Comparison of ENCODE assay signal across 8 cellular contexts in the genomic region with DNA sequence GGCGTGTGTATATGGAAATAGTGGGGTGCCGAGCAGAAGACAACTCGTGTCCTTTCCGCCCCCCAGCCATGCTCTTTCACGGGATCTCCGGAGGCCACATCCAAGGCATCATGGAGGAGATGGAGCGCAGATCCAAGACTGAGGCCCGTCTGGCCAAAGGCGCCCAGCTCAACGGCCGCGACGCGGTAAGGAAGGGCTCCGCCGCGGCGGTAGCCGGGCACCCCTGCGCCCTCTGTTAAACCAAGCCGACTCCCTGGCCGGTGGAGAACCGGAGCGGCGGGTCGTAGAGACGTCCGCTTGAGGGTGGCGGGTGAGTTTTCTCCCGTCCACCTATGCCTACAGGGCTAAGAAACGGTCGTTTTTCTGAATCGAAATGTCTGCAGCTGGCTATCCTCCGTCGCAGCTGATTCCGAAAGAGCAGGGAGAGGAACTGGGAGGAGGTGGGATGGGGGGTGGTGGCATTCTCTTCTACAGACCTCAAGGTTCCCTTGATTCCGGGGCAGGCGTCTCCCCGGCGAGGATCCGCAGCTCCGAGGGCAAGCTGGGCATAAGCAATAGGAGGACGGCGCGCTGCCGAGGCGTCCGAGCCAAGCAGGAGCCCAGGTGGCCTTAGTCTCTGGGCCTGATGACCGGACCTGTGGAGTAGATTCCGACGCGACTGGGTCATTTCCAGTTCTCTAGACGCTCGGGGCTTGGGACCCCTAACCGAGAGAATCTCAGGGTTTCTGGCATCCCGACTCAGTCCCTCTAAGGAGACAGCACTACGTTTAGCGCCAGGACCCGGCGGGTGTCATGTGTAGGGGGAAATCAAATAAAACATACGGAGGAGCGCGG. TPM values are rescaled to one million over a fixed set of nuclear protein-coding genes. Genes with fewer than 3 reads are reported as not detected.
DNase-seq lines count a peak whose midpoint lies in the region; ATAC-seq and TF ChIP-seq lines count a peak whose summit lies in the region.

No MANE protein-coding gene starts in this region.

- no peak for DNase-seq in activated naive CD4-positive, alpha-beta T cell treated with anti-CD3 and anti-CD28 coated beads for 36 hours
- no peak for DNase-seq in activated naive CD4-positive, alpha-beta T cell treated with anti-CD3 and anti-CD28 coated beads, Interleukin-2, amount 50 U/mL, for 16 hours
- DNase-seq in activated T-cell treated with anti-CD3 and anti-CD28 coated beads, Interleukin-2, amount 50 U/mL, for 48 hours, result peak; percentile 59 to 60
- peak; percentile 21 to 25 for DNase-seq in stimulated activated naive CD8-positive, alpha-beta T cell treated with anti-CD3 and anti-CD28 coated beads, Interleukin-15, amount 100 ng/mL, for 72 hours
- DNase-seq in activated effector memory CD4-positive, alpha-beta T cell treated with anti-CD3 and anti-CD28 coated beads, Interleukin-2, amount 50 U/mL, for 16 hours, result no peak

- no peak overlapping the region for H3K27ac ChIP-seq in iPS-18a (ENCODE audit: low read length)

- H3K4me3 Mint-ChIP-seq in activated naive CD4-positive, alpha-beta T cell treated with anti-CD3 and anti-CD28 coated beads for 36 hours, result peak overlapping the region; percentile 55
- H3K4me3 Mint-ChIP-seq in stimulated activated naive CD8-positive, alpha-beta T cell treated with anti-CD3 and anti-CD28 coated beads, Interleukin-15, amount 100 ng/mL, for 72 hours, result peak overlapping the region; percentile 77 to 82

- CTCF ChIA-PET in activated naive CD4-positive, alpha-beta T cell treated with anti-CD3 and anti-CD28 coated beads for 36 hours (lab: Charles Lee), result interaction anchor here (0.6 to 1.9 kb wide), 4 partner anchors 10 to 436 kb away, joined by 3 to 6 read pairs (median 4); no protein-coding TSS in a partner anchor

- H3K4me1 ChIP-seq in iPS-18a (ENCODE audit: control insufficient read depth, low read depth, low read length), result peaks cover 47% of the 10 kb centered on the region

- no peak overlapping the region for H3K9ac ChIP-seq in iPS-18a (ENCODE audit: low read length)

- no peaks in the 10 kb centered on the region for H3K36me3 Mint-ChIP-seq in activated naive CD4-positive, alpha-beta T cell treated with anti-CD3 and anti-CD28 coated beads for 36 hours (ENCODE audit: low read depth)

- peak; percentile 27 for ATAC-seq in stimulated activated naive CD8-positive, alpha-beta T cell treated with anti-CD3 and anti-CD28 coated beads, Interleukin-15, amount 100 ng/mL, for 72 hours
- ATAC-seq in GM18505 (IDR thresholded peaks at IDR 0.05; ENCODE audit: unreplicated experiment), result no peak
- no peak for ATAC-seq in GM21367 (IDR thresholded peaks at IDR 0.05; ENCODE audit: unreplicated experiment)

- H3K4me3 ChIP-seq in iPS-18a (ENCODE audit: low read length), result peak overlapping the region; percentile 37

- H3K36me3 ChIP-seq in iPS-18a (ENCODE audit: control insufficient read depth, low read depth, low read length), result no peaks in the 10 kb centered on the region

- H3K27ac Mint-ChIP-seq in activated naive CD4-positive, alpha-beta T cell treated with anti-CD3 and anti-CD28 coated beads for 36 hours, result no peak overlapping the region
- peak overlapping the region in 1 of 2 donors; percentile 68 for H3K27ac Mint-ChIP-seq in stimulated activated naive CD8-positive, alpha-beta T cell treated with anti-CD3 and anti-CD28 coated beads, Interleukin-15, amount 100 ng/mL, for 72 hours

- H3K4me1 Mint-ChIP-seq in activated naive CD4-positive, alpha-beta T cell treated with anti-CD3 and anti-CD28 coated beads for 36 hours (ENCODE audit: low read depth), result peaks cover 62% of the 10 kb centered on the region
- H3K4me1 Mint-ChIP-seq in stimulated activated naive CD8-positive, alpha-beta T cell treated with anti-CD3 and anti-CD28 coated beads, Interleukin-15, amount 100 ng/mL, for 72 hours, result peaks cover 82% of the 10 kb centered on the region

- H3K9me3 Mint-ChIP-seq in activated naive CD4-positive, alpha-beta T cell treated with anti-CD3 and anti-CD28 coated beads for 36 hours, result no peaks in the 10 kb centered on the region
- H3K9me3 Mint-ChIP-seq in stimulated activated naive CD8-positive, alpha-beta T cell treated with anti-CD3 and anti-CD28 coated beads, Interleukin-15, amount 100 ng/mL, for 72 hours, result no peaks in the 10 kb centered on the region

- intact Hi-C loops in activated naive CD4-positive, alpha-beta T cell treated with anti-CD3 and anti-CD28 coated beads for 36 hours (cut with micrococcal nuclease), result loop anchor here (1.0 to 2.0 kb wide), 3 partner anchors 9 to 141 kb away; partner anchors contain the start of gene C1orf53

- TF ChIP-seq POLR2A in GM18505 (IDR thresholded peaks at IDR 0.05; ENCODE audit: borderline replicate concordance, extremely low read depth, insufficient read depth, insufficient read length), result no peak

- H3K27me3 ChIP-seq in iPS-18a (ENCODE audit: control insufficient read depth, insufficient read depth, low read length), result peaks cover 100% of the 10 kb centered on the region

- peaks cover 90% of the 10 kb centered on the region for H3K27me3 Mint-ChIP-seq in activated naive CD4-positive, alpha-beta T cell treated with anti-CD3 and anti-CD28 coated beads for 36 hours (ENCODE audit: low read depth)
- H3K27me3 Mint-ChIP-seq in stimulated activated naive CD8-positive, alpha-beta T cell treated with anti-CD3 and anti-CD28 coated beads, Interleukin-15, amount 100 ng/mL, for 72 hours, result peaks cover 100% of the 10 kb centered on the region

- no peaks in the 10 kb centered on the region for H3K9me3 ChIP-seq in iPS-18a (ENCODE audit: control insufficient read depth, low read depth, low read length)

RNA-seq across cellular contexts. Expression of gene LHX9, which starts 0.9 kb away (rescaled TPM):
- not detected for total RNA-seq in activated naive CD4-positive, alpha-beta T cell treated with anti-CD3 and anti-CD28 coated beads for 36 hours

RNA-seq across cellular contexts. Expression of gene C1orf53, which starts 15.6 kb away (rescaled TPM):
- total RNA-seq in activated naive CD4-positive, alpha-beta T cell treated with anti-CD3 and anti-CD28 coated beads for 36 hours, result under 1 TPM in 1 of 2 experiments, not detected in 1; 0.52 TPM

Comparison
In these comparisons a context has a peak if more than half of its experiments do, and no peak if none do; other contexts are left out.
1. DNase-seq: peak in activated T-cell treated with anti-CD3 and anti-CD28 coated beads, Interleukin-2, amount 50 U/mL, for 48 hours (2 of 2) and stimulated activated naive CD8-positive, alpha-beta T cell treated with anti-CD3 and anti-CD28 coated beads, Interleukin-15, amount 100 ng/mL, for 72 hours (2 of 2); none in activated naive CD4-positive, alpha-beta T cell treated with anti-CD3 and anti-CD28 coated beads for 36 hours (single experiment), activated naive CD4-positive, alpha-beta T cell treated with anti-CD3 and anti-CD28 coated beads, Interleukin-2, amount 50 U/mL, for 16 hours (single experiment) and activated effector memory CD4-positive, alpha-beta T cell treated with anti-CD3 and anti-CD28 coated beads, Interleukin-2, amount 50 U/mL, for 16 hours (single experiment).